1 cellular context compared by ENCODE assay signal in genomic region chr9:137032893-137033292, GRCh38.
TF ChIP-seq lines count a peak whose summit lies in the region.

No MANE protein-coding gene starts in this region.

TF ChIP-seq in HepG2, 621 proteins besides CTCF, POLR2A, EP300 and RAD21:
- TF ChIP-seq ZNF770 (CRISPR knock-in tag; IDR thresholded peaks at IDR 0.05): 0 out of 2 replicates have a peak, but pooled peaks have one; percentile 7
- TF ChIP-seq, protein P1, sequence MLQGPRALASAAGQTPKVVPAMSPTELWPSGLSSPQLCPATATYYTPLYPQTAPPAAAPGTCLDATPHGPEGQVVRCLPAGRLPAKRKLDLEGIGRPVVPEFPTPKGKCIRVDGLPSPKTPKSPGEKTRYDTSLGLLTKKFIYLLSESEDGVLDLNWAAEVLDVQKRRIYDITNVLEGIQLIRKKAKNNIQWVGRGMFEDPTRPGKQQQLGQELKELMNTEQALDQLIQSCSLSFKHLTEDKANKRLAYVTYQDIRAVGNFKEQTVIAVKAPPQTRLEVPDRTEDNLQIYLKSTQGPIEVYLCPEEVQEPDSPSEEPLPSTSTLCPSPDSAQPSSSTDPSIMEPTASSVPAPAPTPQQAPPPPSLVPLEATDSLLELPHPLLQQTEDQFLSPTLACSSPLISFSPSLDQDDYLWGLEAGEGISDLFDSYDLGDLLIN (CRISPR knock-in tag; IDR thresholded peaks at IDR 0.05; ENCODE audit: borderline replicate concordance): no peak
